ENCODE assay signal across 27 cellular contexts in genomic region chr17:28188841-28189263, GRCh38.
DNase-seq lines count a peak whose midpoint lies in the region; ATAC-seq, FAIRE-seq and TF ChIP-seq lines count a peak whose summit lies in the region.
"Had no signal": no experiment of that assay in that cellular context is flagged by ENCODE, and none has a peak within 500 bp of the region (broad histone marks: within the 10 kb centered on the region; RNA-seq: fewer than 3 reads in every experiment).

No MANE protein-coding gene starts in this region.

- H3K27me3 ChIP-seq in PC-3 (ENCODE audit: low read length), result no peaks in the 10 kb centered on the region
- H3K27me3 ChIP-seq in upper lobe of left lung, result no peaks in the 10 kb centered on the region

- H3K27ac Mint-ChIP-seq in endothelial cell (ENCODE audit: unreplicated experiment), result no peak overlapping the region

- no peaks in the 10 kb centered on the region for H4K20me1 ChIP-seq in PC-3 (ENCODE audit: low read length)

- no peaks in the 10 kb centered on the region for H3K79me2 ChIP-seq in PC-3 (ENCODE audit: low read length)
- H3K79me2 ChIP-seq: parathyroid adenoma had no signal

- intact Hi-C loops in PC-3 (cut with micrococcal nuclease), result no loop called here

- H3K27ac ChIP-seq in PC-3 (ENCODE audit: low read length) (no peak overlapping the region), upper lobe of left lung (peak overlapping the region in 1 of 4 donors; percentile 32)
- H3K27ac ChIP-seq: WERI-Rb-1 had no signal

- H2AFZ ChIP-seq in PC-3 (ENCODE audit: low read length), result no peak overlapping the region
- H2AFZ ChIP-seq: parathyroid adenoma had no signal

- CTCF ChIA-PET in PC-3 (lab: Charles Lee), result no interaction called here

- TF ChIP-seq CTCF in PC-3 (conservative IDR thresholded peaks at IDR 0.05; ENCODE audit: low read depth, low read length) (no peak), endothelial cell (IDR thresholded peaks at IDR 0.05; ENCODE audit: unreplicated experiment) (no peak), upper lobe of left lung (IDR thresholded peaks at IDR 0.05) (no peak)

- no peaks in the 10 kb centered on the region for H3K9me3 Mint-ChIP-seq in endothelial cell (ENCODE audit: unreplicated experiment)
- H3K9me3 Mint-ChIP-seq: natural killer cell treated with Interleukin-12 subunit alpha and Interleukin-12 subunit beta and Interleukin-15 and Interleukin-18, amount 100 ng/mL, for 72 hours had no signal

- no peak overlapping the region for H3K9ac ChIP-seq in PC-3 (ENCODE audit: low read length)
- H3K9ac ChIP-seq: parathyroid adenoma had no signal

- peak overlapping the region; percentile 48 for H3K4me3 Mint-ChIP-seq in endothelial cell (ENCODE audit: unreplicated experiment)
- H3K4me3 Mint-ChIP-seq: natural killer cell treated with Interleukin-12 subunit alpha and Interleukin-12 subunit beta and Interleukin-15 and Interleukin-18, amount 100 ng/mL, for 72 hours had no signal

- no peaks in the 10 kb centered on the region for H3K9me2 ChIP-seq in PC-3 (replicated peaks; ENCODE audit: low read length)

- no peak for FAIRE-seq in HTR-8/SVneo (lab: Jason Lieb, UNC)
- FAIRE-seq: kidney had no signal

- no TSS peak for BruUV-seq in PC-3 (replicated peaks; lab: Mats Ljungman, UMichigan)

- H3K4me1 ChIP-seq in PC-3 (ENCODE audit: insufficient read depth, low read length) (peaks cover 14% of the 10 kb centered on the region), upper lobe of left lung (peaks cover 7 to 14% (median 8%) of the 10 kb centered on the region in 4 donors)

- POLR2A ChIA-PET in PC-3 (lab: Charles Lee; ENCODE audit: unreplicated experiment), result no interaction called here

- peaks cover 49% of the 10 kb centered on the region for H3K4me1 Mint-ChIP-seq in endothelial cell (ENCODE audit: unreplicated experiment)

- no peaks in the 10 kb centered on the region for H3F3A ChIP-seq in PC-3 (ENCODE audit: low read length, unreplicated experiment)

- H3K4me3 ChIP-seq in PC-3 (ENCODE audit: low read length), result no peak overlapping the region
- H3K4me3 ChIP-seq in upper lobe of left lung, result no peak overlapping the region

- H3K9me3 ChIP-seq in PC-3 (ENCODE audit: low read length) (no peaks in the 10 kb centered on the region), upper lobe of left lung (no peaks in the 10 kb centered on the region)

- H3K4me2 ChIP-seq in PC-3 (ENCODE audit: low read length), result no peak overlapping the region

- H3K27me3 Mint-ChIP-seq in endothelial cell (ENCODE audit: unreplicated experiment), result peaks cover 1% of the 10 kb centered on the region
- H3K27me3 Mint-ChIP-seq: natural killer cell treated with Interleukin-12 subunit alpha and Interleukin-12 subunit beta and Interleukin-15 and Interleukin-18, amount 100 ng/mL, for 72 hours had no signal

- H3K36me3 ChIP-seq in PC-3 (ENCODE audit: low read depth, low read length) (peaks cover 15% of the 10 kb centered on the region), upper lobe of left lung (peaks cover 0 to 17% (median 2%) of the 10 kb centered on the region in 4 donors)

- TF ChIP-seq POLR2A in upper lobe of left lung (IDR thresholded peaks at IDR 0.05), result no peak

- ATAC-seq in PC-3 (peak; percentile 35; the same call in 1 of the 2 replicates), upper lobe of left lung (ENCODE audit: low FRiP score in 2 of 2) (no peak), GM21529 (IDR thresholded peaks at IDR 0.05; ENCODE audit: unreplicated experiment) (no peak)
- ATAC-seq in activated CD4-positive, CD25-positive, alpha-beta regulatory T cell treated with anti-CD3 and anti-CD28 coated beads, Interleukin-2, amount 50 U/mL, for 24 hours, result no peak
- ATAC-seq: natural killer cell treated with Interleukin-12 subunit alpha and Interleukin-12 subunit beta and Interleukin-15 and Interleukin-18, amount 100 ng/mL, for 72 hours; Right ventricle myocardium inferior; stimulated activated naive CD8-positive, alpha-beta T cell treated with anti-CD3 and anti-CD28 coated beads, Interleukin-15, Interleukin-2, amounts not matched to agents 100 U/mL and 50 U/mL, for 24 hours had no signal

- peaks cover 32% of the 10 kb centered on the region for H3K36me3 Mint-ChIP-seq in endothelial cell (ENCODE audit: low read depth, unreplicated experiment)

- no peak for TF ChIP-seq EP300 in upper lobe of left lung (IDR thresholded peaks at IDR 0.05)

- peak; percentile 67 for DNase-seq in DMS53 (lab: John Stamatoyannopoulos, UW)
- peak; percentile 3 for DNase-seq in PC-3
- DNase-seq in endothelial cell (ENCODE audit: low spot score), result no peak
- DNase-seq in kidney tubule cell (ENCODE audit: low spot score), result peak; percentile 38
- DNase-seq in upper lobe of left lung, result no peak
- DNase-seq in HTR-8/SVneo (ENCODE audit: insufficient read length, low spot score), result no peak
- DNase-seq: activated CD4-positive, alpha-beta T cell treated with anti-CD3 and anti-CD28 coated beads, Interleukin-2, amount 50 U/mL, for 48 hours; activated naive CD4-positive, alpha-beta T cell; anterior cingulate cortex; cerebellar nuclear complex; DMS79; effector CD8-positive, alpha-beta T cell; hypothalamus; KG1; kidney; mesenchymal stem cell; NCI-H1092 treated with DMSO at 0.1 percent for 48 hours; NCI-H2081 treated with DMSO at 0.1 percent for 48 hours; NCI-H446 treated with DMSO at 0.1 percent for 48 hours; stimulated activated CD4-positive, alpha-beta T cell treated with anti-CD3 and anti-CD28 coated beads, Interleukin-1b, Interleukin-23, amount 100 ng/mL, for 48 hours; stimulated activated naive CD8-positive, alpha-beta T cell treated with anti-CD3 and anti-CD28 coated beads, Interleukin-15, Interleukin-2, amounts not matched to agents 100 U/mL and 50 U/mL, for 24 hours; WERI-Rb-1 had no signal

- 70 to 90% methylated on average over 1 of the region's 1 CpG for WGBS in upper lobe of left lung, 2 donors

Comparison
In these comparisons a context has a peak if more than half of its experiments do, and no peak if none do; other contexts are left out.
1. DNase-seq: peak in DMS53 (single experiment), PC-3 (single experiment) and kidney tubule cell (single experiment); none in endothelial cell (single experiment), upper lobe of left lung (0 of 2) and HTR-8/SVneo (single experiment).